In the genomic region with DNA sequence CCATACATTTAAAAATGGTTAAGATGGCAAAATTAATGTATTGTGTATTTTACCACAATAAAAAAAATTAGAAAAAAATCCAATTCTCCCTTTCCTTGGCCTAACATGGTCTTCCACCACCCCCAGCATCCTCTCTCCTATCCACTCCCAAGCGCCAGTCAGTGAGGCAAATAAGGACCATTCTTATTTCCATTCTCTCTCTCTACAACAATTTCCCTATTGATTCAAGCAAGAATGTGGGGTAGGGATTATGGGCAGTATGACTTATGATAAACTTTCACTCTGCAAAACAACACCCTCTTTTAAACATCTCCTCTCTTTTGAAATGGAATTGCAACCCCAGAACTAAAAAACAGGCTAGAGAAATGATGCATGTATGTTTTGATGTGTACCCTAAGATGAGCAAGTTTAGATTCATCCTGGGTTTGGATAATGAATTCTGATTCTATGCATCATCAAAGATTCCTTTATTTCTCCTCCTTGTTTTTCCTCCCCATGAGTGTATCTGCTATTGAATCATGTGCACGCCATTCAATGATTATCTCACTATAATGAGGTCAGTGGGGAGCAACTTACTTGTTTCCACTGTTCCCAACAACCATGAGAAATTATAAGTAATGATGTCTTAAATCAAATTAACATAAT, we compare ENCODE assay signal across 13 cellular contexts. TPM values are rescaled to one million over a fixed set of nuclear protein-coding genes. Genes with fewer than 3 reads are reported as not detected.
A peak's percentile ranks its signal among the peaks of the same experiment; 100 is the strongest.
DNase-seq lines count a peak whose midpoint lies in the region; ATAC-seq and TF ChIP-seq lines count a peak whose summit lies in the region.
"Had no signal": no experiment of that assay in that cellular context is flagged by ENCODE, and none has a peak within 500 bp of the region (broad histone marks: within the 10 kb centered on the region; RNA-seq: fewer than 3 reads in every experiment).

No MANE protein-coding gene starts in this region.

- no TSS peak for BruUV-seq in Panc1 (replicated peaks; lab: Mats Ljungman, UMichigan)

- H3K4me3 ChIP-seq in AG04450 (ENCODE audit: low read depth, low read length) (peak overlapping the region; percentile 17; the same call in 1 of the 2 replicates), Panc1 (ENCODE audit: low read depth in 2 of 2, low read length in 2 of 2) (peak overlapping the region in 1 of 2 experiments; percentile 31; a peak in 1 of 4 replicates), mucosa of descending colon (no peak overlapping the region)

- intact Hi-C loops in Panc1 (cut with micrococcal nuclease; ENCODE audit: unreplicated experiment): no loop called here
- intact Hi-C loops in mucosa of descending colon (cut with DNase I, micrococcal nuclease): no loop called here

- H3K9me3 ChIP-seq in AG04450 (ENCODE audit: control insufficient read depth, insufficient read depth, low read length): no peaks in the 10 kb centered on the region
- H3K9me3 ChIP-seq in Panc1 (ENCODE audit: control insufficient read depth, insufficient read depth, low read depth, low read length): no peaks in the 10 kb centered on the region
- no peaks in the 10 kb centered on the region for H3K9me3 ChIP-seq in mucosa of descending colon
- H3K9me3 ChIP-seq: spleen had no signal

- CTCF ChIA-PET in AG04450 (lab: Charles Lee) (interaction anchor here (0.9 kb wide), 1 partner anchor 56 kb away, joined by 3 read pairs; no protein-coding TSS in a partner anchor), Panc1 (lab: Charles Lee) (no interaction called here)

- H3K4me3 Mint-ChIP-seq in neural crest cell: peak overlapping the region; percentile 66
- H3K4me3 Mint-ChIP-seq: CD8-positive, alpha-beta T cell; effector memory CD8-positive, alpha-beta T cell; stimulated activated effector memory CD8-positive, alpha-beta T cell treated with anti-CD3 and anti-CD28 coated beads, Interleukin-12 subunit alpha, Interleukin-12 subunit beta, amount 100 ng/mL, for 72 hours had no signal

- peaks cover 1% of the 10 kb centered on the region for H3K9me3 Mint-ChIP-seq in neural crest cell
- H3K9me3 Mint-ChIP-seq: CD8-positive, alpha-beta T cell; effector memory CD8-positive, alpha-beta T cell; stimulated activated effector memory CD8-positive, alpha-beta T cell treated with anti-CD3 and anti-CD28 coated beads, Interleukin-12 subunit alpha, Interleukin-12 subunit beta, amount 100 ng/mL, for 72 hours had no signal

- H3K36me3 ChIP-seq in Panc1 (ENCODE audit: control insufficient read depth, insufficient read depth, low read length) (no peaks in the 10 kb centered on the region), mucosa of descending colon (ENCODE audit: low read depth) (no peaks in the 10 kb centered on the region)
- H3K36me3 ChIP-seq: spleen had no signal

- peaks cover 13% of the 10 kb centered on the region for H3K36me3 Mint-ChIP-seq in neural crest cell (ENCODE audit: low read depth)
- H3K36me3 Mint-ChIP-seq: CD8-positive, alpha-beta T cell; stimulated activated effector memory CD8-positive, alpha-beta T cell treated with anti-CD3 and anti-CD28 coated beads, Interleukin-12 subunit alpha, Interleukin-12 subunit beta, amount 100 ng/mL, for 72 hours had no signal

- ATAC-seq in Panc1 (no peak), mucosa of descending colon (no peak)
- ATAC-seq: CD8-positive, alpha-beta T cell; effector memory CD8-positive, alpha-beta T cell; stimulated activated effector memory CD8-positive, alpha-beta T cell treated with anti-CD3 and anti-CD28 coated beads, Interleukin-12 subunit alpha, Interleukin-12 subunit beta, amount 100 ng/mL, for 72 hours had no signal

- POLR2A ChIA-PET in AG04450 (lab: Yijun Ruan, JAX) (no interaction called here), Panc1 (lab: Charles Lee) (no interaction called here)

- DNase-seq in AG04450 (ENCODE audit: low read depth, low spot score): no peak
- no peak for DNase-seq in Panc1 (ENCODE audit: low read depth, low spot score)
- DNase-seq in epithelial cell of prostate (ENCODE audit: low read depth, low spot score): no peak
- DNase-seq in neural crest cell (ENCODE audit: low read depth, low spot score): no peak
- DNase-seq in activated T-cell treated with anti-CD3 and anti-CD28 coated beads, Interleukin-2, amount 50 U/mL, for 1 hour: no peak
- DNase-seq in stimulated activated CD4-positive, alpha-beta T cell treated with anti-CD3 and anti-CD28 coated beads, Interleukin-4, amount 100 ng/mL, for 4 hours: no peak
- DNase-seq in HuH-7 (ENCODE audit: low spot score): no peak
- DNase-seq in mucosa of descending colon: no peak
- DNase-seq: activated CD4-positive, alpha-beta T cell treated with anti-CD3 and anti-CD28 coated beads for 1 hour; CD8-positive, alpha-beta T cell; effector memory CD8-positive, alpha-beta T cell; spleen had no signal

- H3K4me1 ChIP-seq in Panc1 (ENCODE audit: control insufficient read depth, insufficient read depth, low read length) (peaks cover 31% of the 10 kb centered on the region), mucosa of descending colon (ENCODE audit: low read depth) (peaks cover 28% of the 10 kb centered on the region)

- H3K27ac ChIP-seq in AG04450 (ENCODE audit: low read depth, low read length) (peak overlapping the region; percentile 62), Panc1 (ENCODE audit: low read length) (peak overlapping the region; percentile 90), epithelial cell of prostate (peak overlapping the region; percentile 90)

- H3K27me3 Mint-ChIP-seq in neural crest cell (ENCODE audit: low read depth): no peaks in the 10 kb centered on the region

- H3K27ac Mint-ChIP-seq in neural crest cell (ENCODE audit: unreplicated experiment): no peak overlapping the region
- H3K27ac Mint-ChIP-seq: CD8-positive, alpha-beta T cell; effector memory CD8-positive, alpha-beta T cell; stimulated activated effector memory CD8-positive, alpha-beta T cell treated with anti-CD3 and anti-CD28 coated beads, Interleukin-12 subunit alpha, Interleukin-12 subunit beta, amount 100 ng/mL, for 72 hours had no signal

- H3K4me1 Mint-ChIP-seq in neural crest cell: peaks cover 53% of the 10 kb centered on the region

- H3K27me3 ChIP-seq in AG04450 (ENCODE audit: control insufficient read depth, insufficient read depth, low read length): no peaks in the 10 kb centered on the region
- no peaks in the 10 kb centered on the region for H3K27me3 ChIP-seq in Panc1 (ENCODE audit: control insufficient read depth, insufficient read depth, low read length)

- no peak for TF ChIP-seq CTCF in AG04450 (IDR thresholded peaks at IDR 0.05; ENCODE audit: low read depth, low read length)
- TF ChIP-seq CTCF in Panc1 (IDR thresholded peaks at IDR 0.05): no peak
- no peak for TF ChIP-seq CTCF in neural crest cell (conservative IDR thresholded peaks at IDR 0.05)
- TF ChIP-seq CTCF in mucosa of descending colon (IDR thresholded peaks at IDR 0.05): no peak

- in situ Hi-C loops in Panc1 (cut with HindIII; ENCODE audit: low pct_unique_long_range_greater_than_20kb, low sequenced_read_pairs): no loop called here

RNA-seq across cellular contexts. Expression of a gene that starts 3.5 kb away (rescaled TPM):
- 27.7 and 28.4 TPM in 2 replicates for polyA plus RNA-seq in AG04450 (2011; rRNA removed)
- polyA minus RNA-seq in AG04450 (2011; rRNA and poly(A)+ RNA removed): 135 and 154 TPM in 2 replicates
- total RNA-seq in Panc1 (2021; ENCODE audit: unreplicated experiment): 6.5 TPM
- polyA plus RNA-seq in Panc1 (2012; ENCODE audit: insufficient read length): 2.8 TPM
- total RNA-seq in neural crest cell: 23.6 and 24.2 TPM in 2 replicates
- total RNA-seq in mucosa of descending colon: 10 to 100 TPM; 34.5 to 92.4 (median 35.2) TPM
- total RNA-seq: CD8-positive, alpha-beta T cell had no signal
